In genomic region chr7:54215424-54215823, GRCh38 we compare ENCODE assay signal across 27 cellular contexts.
"Had no signal": no experiment of that assay in that cellular context is flagged by ENCODE, and none has a peak within 500 bp of the region (broad histone marks: within the 10 kb centered on the region; RNA-seq: fewer than 3 reads in every experiment).

No MANE protein-coding gene starts in this region.

- H3K9me3 ChIP-seq: ovary, prostate gland, testis, thyroid gland had no signal

- H3K4me3 Mint-ChIP-seq: mesothelial cell of epicardium; naive B cell; natural killer cell; nephron progenitor cell; stimulated activated naive B cell treated with anti-CD40 and anti-IgM and Interleukin-4, amounts not matched to agents 10 μg/mL and 1 μg/mL and 100 μg/mL, for 72 hours had no signal

- H3K27me3 ChIP-seq: ovary, stomach, testis, thyroid gland, transverse colon, upper lobe of right lung had no signal

- H3K4me1 Mint-ChIP-seq: mesothelial cell of epicardium; naive B cell; natural killer cell; nephron progenitor cell; stimulated activated naive B cell treated with anti-CD40 and anti-IgM and Interleukin-4, amounts not matched to agents 10 μg/mL and 1 μg/mL and 100 μg/mL, for 72 hours had no signal

- H3K27ac ChIP-seq: left ventricle myocardium inferior, ovary, prostate gland, skin epidermis, stomach, testis, thyroid gland, transverse colon, upper lobe of right lung had no signal

- H3K4me1 ChIP-seq: left ventricle myocardium inferior, prostate gland, stomach, testis, thyroid gland, transverse colon, upper lobe of right lung had no signal

- H3K27me3 Mint-ChIP-seq: naive B cell; stimulated activated naive B cell treated with anti-CD40 and anti-IgM and Interleukin-4, amounts not matched to agents 10 μg/mL and 1 μg/mL and 100 μg/mL, for 72 hours had no signal

- H3K36me3 Mint-ChIP-seq: mesothelial cell of epicardium, naive B cell had no signal

- ATAC-seq: left colon; natural killer cell; right cardiac atrium; sciatic nerve; stimulated activated naive B cell treated with anti-CD40 and anti-IgM and Interleukin-4, amounts not matched to agents 10 μg/mL and 1 μg/mL and 100 μg/mL, for 72 hours; stimulated activated naive CD8-positive, alpha-beta T cell treated with anti-CD3 and anti-CD28 coated beads, Interleukin-15, Interleukin-2, amounts not matched to agents 100 U/mL and 50 U/mL, for 24 hours; upper lobe of right lung had no signal

- FAIRE-seq: keratinocyte had no signal

- H3K27ac Mint-ChIP-seq: mesothelial cell of epicardium; natural killer cell; nephron progenitor cell; stimulated activated naive B cell treated with anti-CD40 and anti-IgM and Interleukin-4, amounts not matched to agents 10 μg/mL and 1 μg/mL and 100 μg/mL, for 72 hours had no signal

- DNase-seq: hippocampal formation; kidney glomerular epithelial cell; left colon; left ventricle myocardium inferior; mesendoderm; naive B cell; natural killer cell; nephron progenitor cell; ovary; retina; right cardiac atrium; stimulated activated CD4-positive, alpha-beta T cell treated with anti-CD3 and anti-CD28 coated beads, Interleukin-12 subunit alpha, Interleukin-12 subunit beta, amount 100 ng/mL, for 4 hours; stimulated activated CD4-positive, alpha-beta T cell treated with anti-CD3 and anti-CD28 coated beads, Interleukin-15, amount 100 ng/mL, for 24 hours; stimulated activated CD4-positive, alpha-beta T cell treated with anti-CD3 and anti-CD28 coated beads, Interleukin-2, amount 100 ng/mL, for 24 hours; stimulated activated CD4-positive, alpha-beta T cell treated with anti-CD3 and anti-CD28 coated beads, Interleukin-4, amount 100 ng/mL, for 1 hour; stimulated activated naive B cell treated with anti-CD40 and anti-IgM and Interleukin-4, amounts not matched to agents 10 μg/mL and 1 μg/mL and 100 μg/mL, for 72 hours; stimulated activated naive CD8-positive, alpha-beta T cell treated with anti-CD3 and anti-CD28 coated beads, Interleukin-15, Interleukin-2, amounts not matched to agents 100 U/mL and 50 U/mL, for 24 hours; stomach; testis; thyroid gland; transverse colon; upper lobe of right lung had no signal
